ENCODE assay signal across 1 cellular context in the genomic region with DNA sequence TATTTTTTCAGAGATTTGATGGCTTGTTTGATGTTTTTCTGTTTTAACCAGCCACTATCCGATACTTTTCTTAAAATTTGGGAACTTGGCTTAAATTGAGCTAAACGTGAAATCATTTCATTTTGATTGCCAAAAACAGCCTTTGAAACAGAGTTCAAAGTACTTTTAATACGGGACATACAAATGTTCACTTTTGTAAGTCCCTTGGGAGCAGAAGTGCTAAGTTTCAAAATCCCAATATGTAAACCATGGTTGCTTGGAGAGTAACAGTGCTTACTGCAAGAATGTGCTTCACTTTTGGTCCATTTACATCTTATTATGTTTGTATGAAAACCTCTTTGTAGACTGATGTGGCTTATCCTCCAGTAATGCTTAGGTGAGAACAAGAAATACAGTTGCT.
TF ChIP-seq lines count a peak whose summit lies in the region.

No MANE protein-coding gene starts in this region.

TF ChIP-seq in SK-N-SH treated with all-trans-retinoic acid at 6 μM for 48 hours, 23 proteins besides CTCF, POLR2A, EP300 and RAD21 (continued from another document):
- no peak for TF ChIP-seq CSRNP3 (CRISPR knock-in tag; IDR thresholded peaks at IDR 0.05)
- no peak for TF ChIP-seq TSHZ2 (CRISPR knock-in tag; IDR thresholded peaks at IDR 0.05)
- TF ChIP-seq PATZ1 (CRISPR knock-in tag; IDR thresholded peaks at IDR 0.05; ENCODE audit: borderline replicate concordance) = no peak
TF ChIP-seq in SK-N-SH treated with all-trans-retinoic acid at 6 μM for 48 hours: peak in this region for 0.
